26 cellular contexts compared by ENCODE assay signal in the genomic region with DNA sequence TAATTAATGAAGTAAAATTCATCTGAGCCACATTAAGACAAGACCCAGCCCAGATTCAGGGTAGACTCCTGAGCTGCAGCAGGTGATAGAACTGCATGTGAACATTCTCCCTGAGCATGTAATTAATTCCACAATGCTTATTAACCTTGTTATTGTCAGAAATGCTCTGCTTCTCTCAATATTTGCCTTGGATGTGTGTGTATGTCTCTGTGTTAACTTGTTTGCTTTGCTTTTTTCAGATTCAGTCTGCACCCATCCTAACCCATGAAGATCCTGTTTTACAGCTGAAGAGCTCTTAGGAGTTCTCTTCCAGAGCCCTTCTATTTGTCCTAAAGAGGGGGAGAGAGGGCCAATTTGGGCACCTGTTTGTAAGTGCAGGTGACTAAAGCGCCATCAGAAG.
DNase-seq lines count a peak whose midpoint lies in the region; ATAC-seq, FAIRE-seq and TF ChIP-seq lines count a peak whose summit lies in the region.
"Had no signal": no experiment of that assay in that cellular context is flagged by ENCODE, and none has a peak within 500 bp of the region (broad histone marks: within the 10 kb centered on the region; RNA-seq: fewer than 3 reads in every experiment).

No MANE protein-coding gene starts in this region.

- FAIRE-seq in GM12892 (lab: Jason Lieb, UNC) = no peak
- FAIRE-seq: keratinocyte had no signal

- TF ChIP-seq CTCF in natural killer cell (IDR thresholded peaks at IDR 0.05) (no peak), upper lobe of right lung (IDR thresholded peaks at IDR 0.05) (no peak)

- intact Hi-C loops in natural killer cell (cut with micrococcal nuclease) (no loop called here), upper lobe of right lung (cut with DNase I) (no loop called here)
- intact Hi-C loops in activated T-helper 1 cell treated with anti-CD3 and anti-CD28 coated beads, Interleukin-12 subunit alpha, Interleukin-12 subunit beta, Interleukin-2, Interleukin-4 antibody, amounts not matched to agents 30 ng/mL and 10 ng/mL and 1 ng/mL, durations not matched to agents 14 hours and 24 hours and 36 hours (cut with micrococcal nuclease) = no loop called here

- no peak overlapping the region for H3K4me3 Mint-ChIP-seq in natural killer cell
- no peak overlapping the region for H3K4me3 Mint-ChIP-seq in natural killer cell treated with Interleukin-12 subunit alpha and Interleukin-12 subunit beta and Interleukin-15 and Interleukin-18, amount 100 ng/mL, for 72 hours
- H3K4me3 Mint-ChIP-seq in activated T-helper 1 cell treated with anti-CD3 and anti-CD28 coated beads, Interleukin-12 subunit alpha, Interleukin-12 subunit beta, Interleukin-2, Interleukin-4 antibody, amounts not matched to agents 30 ng/mL and 10 ng/mL and 1 ng/mL, durations not matched to agents 14 hours and 24 hours and 36 hours = no peak overlapping the region
- H3K4me3 Mint-ChIP-seq: stimulated activated naive CD8-positive, alpha-beta T cell treated with anti-CD3 and anti-CD28 coated beads, Interleukin-15, Interleukin-2, amounts not matched to agents 100 ng/mL and 50 ng/mL, for 24 hours had no signal

- H3K36me3 ChIP-seq in upper lobe of right lung = peaks cover 97% of the 10 kb centered on the region

- H3K36me3 Mint-ChIP-seq in natural killer cell = peaks cover 31% of the 10 kb centered on the region
- peaks cover 34% of the 10 kb centered on the region for H3K36me3 Mint-ChIP-seq in natural killer cell treated with Interleukin-12 subunit alpha and Interleukin-12 subunit beta and Interleukin-15 and Interleukin-18, amount 100 ng/mL, for 72 hours
- peaks cover 54% of the 10 kb centered on the region for H3K36me3 Mint-ChIP-seq in activated T-helper 1 cell treated with anti-CD3 and anti-CD28 coated beads, Interleukin-12 subunit alpha, Interleukin-12 subunit beta, Interleukin-2, Interleukin-4 antibody, amounts not matched to agents 30 ng/mL and 10 ng/mL and 1 ng/mL, durations not matched to agents 14 hours and 24 hours and 36 hours (ENCODE audit: low read depth)

- no peak for TF ChIP-seq POLR2A in GM12892 (IDR thresholded peaks at IDR 0.05; ENCODE audit: low read depth, low read length)

- no peaks in the 10 kb centered on the region for H3K27me3 ChIP-seq in upper lobe of right lung
- H3K27me3 ChIP-seq: dorsolateral prefrontal cortex, gastrocnemius medialis, tibial artery had no signal

- H3K27ac Mint-ChIP-seq in natural killer cell = peak overlapping the region; percentile 4 to 55
- peak overlapping the region in 1 of 2 donors; percentile 14 for H3K27ac Mint-ChIP-seq in natural killer cell treated with Interleukin-12 subunit alpha and Interleukin-12 subunit beta and Interleukin-15 and Interleukin-18, amount 100 ng/mL, for 72 hours
- peak overlapping the region; percentile 40 for H3K27ac Mint-ChIP-seq in activated T-helper 1 cell treated with anti-CD3 and anti-CD28 coated beads, Interleukin-12 subunit alpha, Interleukin-12 subunit beta, Interleukin-2, Interleukin-4 antibody, amounts not matched to agents 30 ng/mL and 10 ng/mL and 1 ng/mL, durations not matched to agents 14 hours and 24 hours and 36 hours
- H3K27ac Mint-ChIP-seq: stimulated activated naive CD8-positive, alpha-beta T cell treated with anti-CD3 and anti-CD28 coated beads, Interleukin-15, Interleukin-2, amounts not matched to agents 100 ng/mL and 50 ng/mL, for 24 hours had no signal

- no peak overlapping the region for H3K27ac ChIP-seq in upper lobe of right lung
- H3K27ac ChIP-seq: gastrocnemius medialis, lower lobe of right lung, tibial artery had no signal

- H3K4me3 ChIP-seq in upper lobe of right lung = no peak overlapping the region
- H3K4me3 ChIP-seq: dorsolateral prefrontal cortex, gastrocnemius medialis, lower lobe of right lung, smooth muscle cell, tibial artery had no signal

- no peaks in the 10 kb centered on the region for H3K4me1 ChIP-seq in upper lobe of right lung
- H3K4me1 ChIP-seq: gastrocnemius medialis, lower lobe of right lung, tibial artery had no signal

- no peaks in the 10 kb centered on the region for H3K9me3 ChIP-seq in upper lobe of right lung
- H3K9me3 ChIP-seq: gastrocnemius medialis, lower lobe of right lung, tibial artery had no signal

- H3K27me3 Mint-ChIP-seq in natural killer cell (ENCODE audit: low read depth in 2 of 2) = no peaks in the 10 kb centered on the region
- H3K27me3 Mint-ChIP-seq in natural killer cell treated with Interleukin-12 subunit alpha and Interleukin-12 subunit beta and Interleukin-15 and Interleukin-18, amount 100 ng/mL, for 72 hours = no peaks in the 10 kb centered on the region
- H3K27me3 Mint-ChIP-seq in activated T-helper 1 cell treated with anti-CD3 and anti-CD28 coated beads, Interleukin-12 subunit alpha, Interleukin-12 subunit beta, Interleukin-2, Interleukin-4 antibody, amounts not matched to agents 30 ng/mL and 10 ng/mL and 1 ng/mL, durations not matched to agents 14 hours and 24 hours and 36 hours (ENCODE audit: insufficient read depth) = no peaks in the 10 kb centered on the region
- H3K27me3 Mint-ChIP-seq: stimulated activated naive CD8-positive, alpha-beta T cell treated with anti-CD3 and anti-CD28 coated beads, Interleukin-15, Interleukin-2, amounts not matched to agents 100 ng/mL and 50 ng/mL, for 24 hours had no signal

- ATAC-seq in natural killer cell = no peak
- ATAC-seq in natural killer cell treated with Interleukin-12 subunit alpha and Interleukin-12 subunit beta and Interleukin-15 and Interleukin-18, amount 100 ng/mL, for 72 hours = no peak
- ATAC-seq in upper lobe of right lung = no peak
- ATAC-seq: esophagus mucosa, gastrocnemius medialis, lower lobe of right lung, Right ventricle myocardium inferior had no signal

- H3K9me3 Mint-ChIP-seq in natural killer cell = no peaks in the 10 kb centered on the region
- H3K9me3 Mint-ChIP-seq in natural killer cell treated with Interleukin-12 subunit alpha and Interleukin-12 subunit beta and Interleukin-15 and Interleukin-18, amount 100 ng/mL, for 72 hours = no peaks in the 10 kb centered on the region
- no peaks in the 10 kb centered on the region for H3K9me3 Mint-ChIP-seq in activated T-helper 1 cell treated with anti-CD3 and anti-CD28 coated beads, Interleukin-12 subunit alpha, Interleukin-12 subunit beta, Interleukin-2, Interleukin-4 antibody, amounts not matched to agents 30 ng/mL and 10 ng/mL and 1 ng/mL, durations not matched to agents 14 hours and 24 hours and 36 hours
- H3K9me3 Mint-ChIP-seq: stimulated activated naive CD8-positive, alpha-beta T cell treated with anti-CD3 and anti-CD28 coated beads, Interleukin-15, Interleukin-2, amounts not matched to agents 100 ng/mL and 50 ng/mL, for 24 hours had no signal

- peaks cover 0 to 4% of the 10 kb centered on the region in 2 donors for H3K4me1 Mint-ChIP-seq in natural killer cell
- peaks cover 0 to 3% of the 10 kb centered on the region in 2 donors for H3K4me1 Mint-ChIP-seq in natural killer cell treated with Interleukin-12 subunit alpha and Interleukin-12 subunit beta and Interleukin-15 and Interleukin-18, amount 100 ng/mL, for 72 hours (ENCODE audit: low read depth in 2 of 2)
- no peaks in the 10 kb centered on the region for H3K4me1 Mint-ChIP-seq in activated T-helper 1 cell treated with anti-CD3 and anti-CD28 coated beads, Interleukin-12 subunit alpha, Interleukin-12 subunit beta, Interleukin-2, Interleukin-4 antibody, amounts not matched to agents 30 ng/mL and 10 ng/mL and 1 ng/mL, durations not matched to agents 14 hours and 24 hours and 36 hours (ENCODE audit: low read depth)

- DNase-seq in natural killer cell (no peak), NCI-H2029 treated with DMSO at 0.1 percent for 48 hours (lab: John Stamatoyannopoulos, UW) (peak; percentile 100), upper lobe of right lung (no peak), GM12892 (ENCODE audit: insufficient read length) (no peak)
- DNase-seq in natural killer cell treated with Interleukin-12 subunit alpha and Interleukin-12 subunit beta and Interleukin-15 and Interleukin-18, amount 100 ng/mL, for 72 hours (ENCODE audit: low spot score) = no peak
- no peak for DNase-seq in activated T-helper 1 cell treated with anti-CD3 and anti-CD28 coated beads, Interleukin-12 subunit alpha, Interleukin-12 subunit beta, Interleukin-2, Interleukin-4 antibody, amounts not matched to agents 30 ng/mL and 10 ng/mL and 1 ng/mL, durations not matched to agents 14 hours and 24 hours and 36 hours (ENCODE audit: low spot score)
- no peak for DNase-seq in activated CD4-positive, alpha-beta T cell treated with anti-CD3 and anti-CD28 coated beads, Interleukin-2, amount 50 U/mL, for 4 hours
- DNase-seq: activated CD4-positive, alpha-beta T cell treated with anti-CD3 and anti-CD28 coated beads for 48 hours; activated CD8-positive, alpha-beta memory T cell treated with anti-CD3 and anti-CD28 coated beads, Interleukin-2, amount 50 U/mL, for 4 hours; activated naive CD4-positive, alpha-beta T cell treated with Interleukin-2 at 50 U/mL for 16 hours; aorta; caudate nucleus; dorsolateral prefrontal cortex; gastrocnemius medialis; hypothalamus; Kasumi-1; lower lobe of right lung; NCI-H524 treated with DMSO at 0.1 percent for 48 hours; nucleus accumbens; stimulated activated CD4-positive, alpha-beta T cell treated with anti-CD3 and anti-CD28 coated beads, Interleukin-2, amount 100 ng/mL, for 48 hours; tibial artery had no signal
